ENCODE assay signal across 8 cellular contexts in the genomic region with DNA sequence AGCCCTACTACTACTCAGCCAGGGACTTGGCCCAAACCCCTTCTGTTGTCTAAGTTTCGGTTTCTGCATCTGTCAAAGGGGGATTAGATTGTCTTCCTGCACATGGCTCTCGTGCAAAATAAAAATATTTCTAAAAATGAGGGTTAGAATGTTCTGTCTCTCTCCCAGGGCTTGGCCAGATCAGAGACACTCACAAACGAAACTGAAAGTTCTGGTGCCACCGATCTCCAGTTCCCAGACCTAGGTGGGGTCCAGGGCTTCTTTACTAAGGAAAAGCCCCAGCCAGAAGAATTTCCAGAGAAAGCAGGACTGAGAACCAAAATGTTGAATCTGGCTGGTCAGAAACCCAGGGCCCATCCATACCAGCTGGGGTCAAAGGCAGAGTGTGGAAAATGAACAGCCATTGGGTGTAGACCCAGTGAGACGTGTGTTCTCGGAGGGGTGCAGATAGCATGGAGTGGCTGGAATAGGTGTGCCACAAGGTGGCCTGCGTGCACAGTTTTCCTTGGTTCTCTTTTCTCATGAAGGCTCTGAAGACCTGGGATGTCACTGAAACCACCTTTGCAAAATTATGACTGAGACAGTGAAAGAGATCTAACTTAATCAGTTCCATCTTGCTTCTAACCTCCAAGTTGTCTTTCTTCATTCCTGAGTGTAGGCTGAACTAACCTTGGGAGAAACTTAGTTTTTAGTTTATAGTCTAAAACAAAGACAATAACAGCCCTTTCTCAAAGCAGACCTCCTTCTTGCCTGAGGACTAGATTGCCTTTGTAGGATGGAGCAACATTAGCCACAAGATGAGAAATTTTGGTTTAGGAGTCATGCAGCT. TPM values are rescaled to one million over a fixed set of nuclear protein-coding genes. Genes with fewer than 3 reads are reported as not detected.
A peak's percentile ranks its signal among the peaks of the same experiment; 100 is the strongest.
DNase-seq lines count a peak whose midpoint lies in the region; ATAC-seq and TF ChIP-seq lines count a peak whose summit lies in the region.

No MANE protein-coding gene starts in this region.

- H3K27me3 Mint-ChIP-seq in naive B cell: no peaks in the 10 kb centered on the region
- no peaks in the 10 kb centered on the region for H3K27me3 Mint-ChIP-seq in nephron progenitor cell (ENCODE audit: low read depth, poor library complexity)

- ATAC-seq in naive B cell (ENCODE audit: low read depth in 2 of 2) (no peak), HG03442 (IDR thresholded peaks at IDR 0.05; ENCODE audit: unreplicated experiment) (no peak), HG03378 (IDR thresholded peaks at IDR 0.05; ENCODE audit: unreplicated experiment) (no peak)

- H3K4me3 ChIP-seq in adipocyte (ENCODE audit: low read length): peak overlapping the region; percentile 59

- H3K4me1 ChIP-seq in adipocyte (ENCODE audit: control insufficient read depth, insufficient read depth, low read length): peaks cover 32% of the 10 kb centered on the region

- no peak for TF ChIP-seq CTCF in nephron progenitor cell (IDR thresholded peaks at IDR 0.05)

- peak; percentile 21 for DNase-seq in DMS53 treated with DMSO at 0.1 percent for 48 hours (lab: John Stamatoyannopoulos, UW; ENCODE audit: unreplicated experiment)
- peak; percentile 63 for DNase-seq in LoVo (ENCODE audit: low spot score)
- DNase-seq in adipocyte (ENCODE audit: low read depth): peak; percentile 43
- no peak for DNase-seq in naive B cell
- no peak for DNase-seq in nephron progenitor cell
- DNase-seq in HPDE6-E6E7 (ENCODE audit: extremely low spot score): no peak

- H3K9ac ChIP-seq in adipocyte (ENCODE audit: low read length): peak overlapping the region; percentile 58

- H3K9me3 Mint-ChIP-seq in naive B cell (no peaks in the 10 kb centered on the region), nephron progenitor cell (no peaks in the 10 kb centered on the region)

- H3K27ac Mint-ChIP-seq in naive B cell (peak overlapping the region; percentile 85 to 96 (median 94)), nephron progenitor cell (no peak overlapping the region)

- no peaks in the 10 kb centered on the region for H3K27me3 ChIP-seq in adipocyte (replicated peaks; ENCODE audit: control insufficient read depth, insufficient read depth, low read length)

- no peaks in the 10 kb centered on the region for H3K9me3 ChIP-seq in adipocyte (ENCODE audit: control insufficient read depth, low read length)

- H3K4me1 Mint-ChIP-seq in naive B cell (peaks cover 63 to 84% (median 81%) of the 10 kb centered on the region in 3 donors), nephron progenitor cell (peaks cover 20% of the 10 kb centered on the region)

- peak overlapping the region; percentile 40 to 97 (median 88) for H3K4me3 Mint-ChIP-seq in naive B cell
- H3K4me3 Mint-ChIP-seq in nephron progenitor cell: no peak overlapping the region

- H3K36me3 Mint-ChIP-seq in naive B cell: no peaks in the 10 kb centered on the region
- no peaks in the 10 kb centered on the region for H3K36me3 Mint-ChIP-seq in nephron progenitor cell (ENCODE audit: low read depth)

- H3K36me3 ChIP-seq in adipocyte (ENCODE audit: control insufficient read depth, insufficient read depth, low read length, severe bottlenecking): no peaks in the 10 kb centered on the region

RNA-seq across cellular contexts. Expression of a gene that starts 2.2 kb away (rescaled TPM):
- under 1 TPM in 3 of 6 donors, not detected in 3; 0.13 to 0.57 (median 0.49) TPM for polyA plus RNA-seq in naive B cell (ENCODE audit: low read depth in 6 of 6)

RNA-seq across cellular contexts. Expression of a gene that starts 4.4 kb away (rescaled TPM):
- 100 to 1,000 TPM in 1 of 6 donors, 10 to 100 TPM in 5; 49.7 to 105 (median 88.1) TPM for polyA plus RNA-seq in naive B cell (ENCODE audit: low read depth in 6 of 6)

RNA-seq across cellular contexts. Expression of a gene that starts 9.6 kb away (rescaled TPM):
- 1 to 10 TPM in 3 of 6 donors, under 1 TPM in 3; 0.67 to 2.5 (median 1.1) TPM for polyA plus RNA-seq in naive B cell (ENCODE audit: low read depth in 6 of 6)

RNA-seq across cellular contexts. Expression of a gene that starts 18.6 kb away (rescaled TPM):
- 10 to 100 TPM in 1 of 6 donors, 1 to 10 TPM in 5; 3.3 to 10.5 (median 5.5) TPM for polyA plus RNA-seq in naive B cell (ENCODE audit: low read depth in 6 of 6)

RNA-seq across cellular contexts. Expression of a gene that starts 43.6 kb away (rescaled TPM):
- polyA plus RNA-seq in naive B cell (ENCODE audit: low read depth in 6 of 6): 100 to 1,000 TPM; 348 to 544 (median 403) TPM

Comparison
In these comparisons a context has a peak if more than half of its experiments do, and no peak if none do; other contexts are left out.
1. DNase-seq: peak in DMS53 treated with DMSO at 0.1 percent for 48 hours (single experiment), LoVo (single experiment) and adipocyte (single experiment); none in naive B cell (single experiment), nephron progenitor cell (single experiment) and HPDE6-E6E7 (single experiment).